ENCODE assay signal across 8 cellular contexts in genomic region chr1:65419681-65420589, GRCh38. TPM values are rescaled to one million over a fixed set of nuclear protein-coding genes. Genes with fewer than 3 reads are reported as not detected.
DNase-seq lines count a peak whose midpoint lies in the region; ATAC-seq lines count a peak whose summit lies in the region.

No MANE protein-coding gene starts in this region.

- H3K27ac Mint-ChIP-seq in memory B cell, result peak overlapping the region; percentile 64

- peak overlapping the region; percentile 93 for H3K4me3 ChIP-seq in effector memory CD4-positive, alpha-beta T cell (ENCODE audit: insufficient read depth, low read depth, low read length, poor library complexity, severe bottlenecking)

- no peaks in the 10 kb centered on the region for H3K9me3 Mint-ChIP-seq in memory B cell

- no peaks in the 10 kb centered on the region for H3K36me3 Mint-ChIP-seq in memory B cell

- no peak overlapping the region for H3K4me3 Mint-ChIP-seq in memory B cell

- H3K4me1 Mint-ChIP-seq in memory B cell, result peaks cover 8% of the 10 kb centered on the region

- H3K9me3 ChIP-seq in effector memory CD4-positive, alpha-beta T cell (ENCODE audit: control insufficient read depth, low read length), result no peaks in the 10 kb centered on the region

- ATAC-seq in GM21367 (IDR thresholded peaks at IDR 0.05; ENCODE audit: unreplicated experiment) (peak; percentile 93), memory B cell (ENCODE audit: low read depth) (peak; percentile 87)

- H3K4me1 ChIP-seq in effector memory CD4-positive, alpha-beta T cell (ENCODE audit: control insufficient read depth, insufficient read depth, low read length, poor library complexity, severe bottlenecking), result peaks cover 4% of the 10 kb centered on the region

- no peaks in the 10 kb centered on the region for H3K27me3 Mint-ChIP-seq in memory B cell

- peak; percentile 98 for DNase-seq in COLO829 (ENCODE audit: low spot score)
- DNase-seq in HT-29 (ENCODE audit: low spot score), result peak; percentile 96
- DNase-seq in NK-92 (lab: John Stamatoyannopoulos, UW; ENCODE audit: unreplicated experiment), result peak; percentile 95
- peak; percentile 98 for DNase-seq in activated CD8-positive, alpha-beta memory T cell treated with anti-CD3 and anti-CD28 coated beads for 24 hours
- DNase-seq in effector memory CD4-positive, alpha-beta T cell, result peak; percentile 97 to 98 (median 98)
- DNase-seq in memory B cell (ENCODE audit: low spot score in 2 of 2), result peak; percentile 94 to 100
- DNase-seq in stimulated activated CD8-positive, alpha-beta memory T cell treated with anti-CD3 and anti-CD28 coated beads, Interleukin-12 subunit alpha, Interleukin-12 subunit beta, amount 100 ng/mL, for 1 hour (ENCODE audit: low read depth), result peak; percentile 96

- H3K36me3 ChIP-seq in effector memory CD4-positive, alpha-beta T cell (ENCODE audit: control insufficient read depth, insufficient read depth, low read length), result no peaks in the 10 kb centered on the region

- peak overlapping the region; percentile 76 for H3K27ac ChIP-seq in effector memory CD4-positive, alpha-beta T cell (ENCODE audit: insufficient read depth, low read length, poor library complexity, severe bottlenecking)

- H3K27me3 ChIP-seq in effector memory CD4-positive, alpha-beta T cell (replicated peaks; ENCODE audit: control insufficient read depth, insufficient read depth, low read length, poor library complexity, severe bottlenecking), result no peaks in the 10 kb centered on the region

RNA-seq across cellular contexts. Expression of gene LEPR, which starts 0.5 kb away (rescaled TPM):
- 0.53 and 1.2 TPM in 2 replicates for total RNA-seq in HT-29 (2014; rRNA removed; shearing (Covaris generic))

RNA-seq across cellular contexts. Expression of gene LEPROT, which starts 0.5 kb away (rescaled TPM):
- 20.6 and 21.2 TPM in 2 replicates for total RNA-seq in HT-29 (2014; rRNA removed; shearing (Covaris generic))

Comparison
In these comparisons a context has a peak if more than half of its experiments do, and no peak if none do; other contexts are left out.
1. Peak in every context shown above with its lines: DNase-seq, ATAC-seq, H3K4me3 ChIP-seq and H3K27ac ChIP-seq.